In the genomic region with DNA sequence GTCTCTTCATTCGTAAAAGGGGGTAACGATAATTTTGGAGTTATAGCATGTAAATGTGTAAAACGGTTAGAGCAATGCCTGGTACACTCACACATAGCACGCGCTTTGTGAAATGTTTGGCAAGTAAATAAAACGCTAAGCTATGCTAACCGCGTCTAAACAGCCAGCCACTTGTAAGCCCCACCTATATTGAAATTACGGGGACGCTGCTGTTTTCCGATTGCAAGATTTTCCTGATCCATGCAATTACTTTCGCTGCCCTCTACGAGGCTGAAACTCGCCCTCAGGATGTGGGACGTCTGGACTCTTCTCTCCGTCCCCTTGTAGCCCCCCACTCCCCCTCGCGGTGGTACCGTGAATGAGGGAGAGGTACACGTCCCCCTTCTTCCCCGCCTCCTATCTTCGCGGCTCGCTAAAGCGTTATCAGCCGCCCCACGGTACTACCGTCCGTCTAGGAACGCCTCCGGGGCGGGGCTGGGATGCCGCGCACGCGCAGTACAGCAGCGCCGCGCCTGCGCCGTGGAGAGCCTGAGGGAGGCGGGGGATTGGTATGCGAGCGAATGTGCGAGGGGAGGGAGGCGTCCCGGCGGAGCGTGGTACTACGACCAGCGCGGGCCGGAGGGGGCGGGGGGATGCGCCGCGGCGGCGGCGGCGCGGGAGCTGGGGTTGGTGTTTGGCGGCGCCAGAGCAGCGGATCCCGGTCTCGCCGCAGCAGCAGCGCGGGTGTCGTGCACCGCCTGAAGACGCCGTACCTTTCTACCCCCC, we compare ENCODE assay signal across 8 cellular contexts. TPM values are rescaled to one million over a fixed set of nuclear protein-coding genes. Genes with fewer than 3 reads are reported as not detected.
DNase-seq lines count a peak whose midpoint lies in the region; ATAC-seq, FAIRE-seq and TF ChIP-seq lines count a peak whose summit lies in the region.

A gene (plus strand): TSS at position 685 of the 765 bp plus-strand sequence.

- H3K27ac Mint-ChIP-seq in mesothelial cell of epicardium = peak within 1 kb of the TSS; percentile 99

- H3K27me3 ChIP-seq in HUES64 (ENCODE audit: insufficient read depth, low read length) = peaks cover 17% of the 10 kb centered on the region
- no peaks in the 10 kb centered on the region for H3K27me3 ChIP-seq in OCI-LY1 (ENCODE audit: insufficient read depth, low read length)

- no peaks in the 10 kb centered on the region for H3K9me3 Mint-ChIP-seq in mesothelial cell of epicardium

- no peaks in the 10 kb centered on the region for H3K36me3 Mint-ChIP-seq in mesothelial cell of epicardium

- H2AFZ ChIP-seq in OCI-LY1 (ENCODE audit: low read length) = no peak within 1 kb of the TSS

- H3K9ac ChIP-seq in HUES64 (ENCODE audit: low read depth, low read length) (peak within 1 kb of the TSS; percentile 75), OCI-LY1 (ENCODE audit: low read length) (peak within 1 kb of the TSS; percentile 98)

- H3K36me3 ChIP-seq in HUES64 (ENCODE audit: insufficient read depth, low read length) = no peaks in the 10 kb centered on the region
- no peaks in the 10 kb centered on the region for H3K36me3 ChIP-seq in OCI-LY1 (ENCODE audit: insufficient read depth, low read length)

- peak within 1 kb of the TSS; percentile 94 for H3K4me2 ChIP-seq in OCI-LY1 (ENCODE audit: low read length)

- FAIRE-seq in endometrium (lab: Jason Lieb, UNC) = peak; percentile 78

- under 1% methylated on average over 74 of the region's 74 CpGs for WGBS in HUES64

- no peaks in the 10 kb centered on the region for H3F3A ChIP-seq in OCI-LY1 (ENCODE audit: insufficient read depth, low read length)

- peak; percentile 61 for ATAC-seq in GM21447 (IDR thresholded peaks at IDR 0.05; ENCODE audit: unreplicated experiment)

- no peaks in the 10 kb centered on the region for H3K9me2 ChIP-seq in OCI-LY1 (ENCODE audit: low read depth, low read length)

- peak within 1 kb of the TSS; percentile 74 for H3K4me3 ChIP-seq in HUES64 (ENCODE audit: low read length)
- H3K4me3 ChIP-seq in OCI-LY1 (ENCODE audit: low read depth, low read length, poor library complexity, severe bottlenecking) = peak within 1 kb of the TSS; percentile 93

- H3K79me2 ChIP-seq in OCI-LY1 (ENCODE audit: insufficient read depth, low read length) = peaks cover 40% of the 10 kb centered on the region

- H3K4me1 ChIP-seq in HUES64 (ENCODE audit: insufficient read depth, low read length) = peaks cover 54% of the 10 kb centered on the region
- H3K4me1 ChIP-seq in OCI-LY1 (ENCODE audit: insufficient read depth, low read length, severe bottlenecking) = peaks cover 38% of the 10 kb centered on the region

- peaks cover 55% of the 10 kb centered on the region for H3K4me1 Mint-ChIP-seq in mesothelial cell of epicardium

- H3K27me3 Mint-ChIP-seq in mesothelial cell of epicardium (ENCODE audit: low read depth) = no peaks in the 10 kb centered on the region

- H3K4me3 Mint-ChIP-seq in mesothelial cell of epicardium = peak within 1 kb of the TSS; percentile 97

- H3K9me3 ChIP-seq in HUES64 (ENCODE audit: insufficient read depth, low read depth, low read length) (no peaks in the 10 kb centered on the region), OCI-LY1 (ENCODE audit: low read length) (no peaks in the 10 kb centered on the region)

- peak; percentile 97 for DNase-seq in DMS 273 (lab: John Stamatoyannopoulos, UW; ENCODE audit: unreplicated experiment)
- DNase-seq in activated CD8-positive, alpha-beta memory T cell treated with anti-CD3 and anti-CD28 coated beads, Interleukin-2, amount 50 U/mL, for 4 hours = peak; percentile 98
- DNase-seq in mesothelial cell of epicardium (ENCODE audit: low spot score in 2 of 2, unreplicated experiment in 2 of 2) = peak; percentile 97 to 99
- DNase-seq in stimulated activated CD8-positive, alpha-beta memory T cell treated with anti-CD3 and anti-CD28 coated beads, Interleukin-15, amount 100 ng/mL, for 48 hours (ENCODE audit: low read depth in 2 of 2) = peak; percentile 97 to 98

- H4K20me1 ChIP-seq in OCI-LY1 (ENCODE audit: insufficient read depth, low read length) = no peaks in the 10 kb centered on the region

- TF ChIP-seq CTCF in OCI-LY1 (IDR thresholded peaks at IDR 0.05; ENCODE audit: low read length) (peak; percentile 43), mesothelial cell of epicardium (IDR thresholded peaks at IDR 0.05; ENCODE audit: unreplicated experiment) (peak; percentile 48)

- H3K27ac ChIP-seq in HUES64 (ENCODE audit: low read depth, low read length) = peak within 1 kb of the TSS; percentile 64; the same call in 1 of the 2 replicates
- H3K27ac ChIP-seq in OCI-LY1 (ENCODE audit: low read depth, low read length, poor library complexity, severe bottlenecking) = peak within 1 kb of the TSS; percentile 92

RNA-seq across cellular contexts. Expression of the gene that starts here (rescaled TPM):
- polyA plus RNA-seq in HUES64 (2013, experiment 1 of 2) = 15.9 TPM
- 14.6 TPM for polyA plus RNA-seq in HUES64 (2013, experiment 2 of 2)
- 51.0 to 52.9 TPM (median 52.5 TPM) in 3 replicates for total RNA-seq in mesothelial cell of epicardium

Comparison
In these comparisons a context has a peak if more than half of its experiments do, and no peak if none do; other contexts are left out.
1. Peak in every context shown above with its lines: DNase-seq, ATAC-seq, H3K4me3 ChIP-seq and H3K27ac ChIP-seq.